In genomic region chr2:63050186-63050915, GRCh38 we compare ENCODE assay signal across 8 cellular contexts. TPM values are rescaled to one million over a fixed set of nuclear protein-coding genes. Genes with fewer than 3 reads are reported as not detected.
A peak's percentile ranks its signal among the peaks of the same experiment; 100 is the strongest.
DNase-seq lines count a peak whose midpoint lies in the region; ATAC-seq and TF ChIP-seq lines count a peak whose summit lies in the region.

Gene OTX1 (plus strand): TSS chr2:63050830. CDS start chr2:63052991, 2,161 bp downstream.

- no peak within 1 kb of the TSS for H3K27ac ChIP-seq in colonic mucosa

- DNase-seq in Ammon's horn (ENCODE audit: low spot score), result peak; percentile 57
- DNase-seq in NCI-H1694 (lab: John Stamatoyannopoulos, UW), result peak; percentile 55
- peak; percentile 62 to 77 for DNase-seq in SW 1271 (lab: John Stamatoyannopoulos, UW)
- peak; percentile 63 for DNase-seq in colonic mucosa
- DNase-seq in lung microvascular endothelial cell (ENCODE audit: low read depth in 2 of 2), result peak; percentile 40 to 55

- H3K27me3 Mint-ChIP-seq in stimulated activated naive CD8-positive, alpha-beta T cell treated with anti-CD3 and anti-CD28 coated beads, Interleukin-15, Interleukin-2, amounts not matched to agents 100 ng/mL and 50 ng/mL, for 24 hours, result peaks cover 82% of the 10 kb centered on the region

- H3K9me3 ChIP-seq in colonic mucosa, result no peaks in the 10 kb centered on the region

- ATAC-seq in GM18858 (IDR thresholded peaks at IDR 0.05; ENCODE audit: unreplicated experiment), result peak; percentile 76
- peak; percentile 76 for ATAC-seq in HG02981 (IDR thresholded peaks at IDR 0.05; ENCODE audit: unreplicated experiment)

- TF ChIP-seq CTCF in colonic mucosa (IDR thresholded peaks at IDR 0.05), result no peak

- H3K36me3 Mint-ChIP-seq in stimulated activated naive CD8-positive, alpha-beta T cell treated with anti-CD3 and anti-CD28 coated beads, Interleukin-15, Interleukin-2, amounts not matched to agents 100 ng/mL and 50 ng/mL, for 24 hours (ENCODE audit: low read depth), result peaks cover 9% of the 10 kb centered on the region

- intact Hi-C loops in colonic mucosa (cut with DNase I), result no loop called here

- peak within 1 kb of the TSS; percentile 46 for H3K4me3 ChIP-seq in colonic mucosa

- H3K4me1 ChIP-seq in colonic mucosa, result peaks cover 30% of the 10 kb centered on the region

- H3K9ac ChIP-seq in colonic mucosa (ENCODE audit: low read depth in 2 of 2, low read length in 2 of 2), result no peak within 1 kb of the TSS

- H3K9me3 Mint-ChIP-seq in stimulated activated naive CD8-positive, alpha-beta T cell treated with anti-CD3 and anti-CD28 coated beads, Interleukin-15, Interleukin-2, amounts not matched to agents 100 ng/mL and 50 ng/mL, for 24 hours, result no peaks in the 10 kb centered on the region

- H3K27me3 ChIP-seq in colonic mucosa, result peaks cover 82% of the 10 kb centered on the region

- H3K4me3 Mint-ChIP-seq in stimulated activated naive CD8-positive, alpha-beta T cell treated with anti-CD3 and anti-CD28 coated beads, Interleukin-15, Interleukin-2, amounts not matched to agents 100 ng/mL and 50 ng/mL, for 24 hours, result peak within 1 kb of the TSS; percentile 84

- peak within 1 kb of the TSS; percentile 70 for H3K27ac Mint-ChIP-seq in stimulated activated naive CD8-positive, alpha-beta T cell treated with anti-CD3 and anti-CD28 coated beads, Interleukin-15, Interleukin-2, amounts not matched to agents 100 ng/mL and 50 ng/mL, for 24 hours

- H3K36me3 ChIP-seq in colonic mucosa, result no peaks in the 10 kb centered on the region

- H3K4me1 Mint-ChIP-seq in stimulated activated naive CD8-positive, alpha-beta T cell treated with anti-CD3 and anti-CD28 coated beads, Interleukin-15, Interleukin-2, amounts not matched to agents 100 ng/mL and 50 ng/mL, for 24 hours (ENCODE audit: low read depth), result peaks cover 60% of the 10 kb centered on the region

RNA-seq across cellular contexts. Expression of gene OTX1, which starts in this region (rescaled TPM):
- total RNA-seq in colonic mucosa, result not detected
- under 0.01 TPM in 1 of 2 replicates, not detected in the other for total RNA-seq in lung microvascular endothelial cell

Comparison
In these comparisons a context has a peak if more than half of its experiments do, and no peak if none do; other contexts are left out.
1. Peak in DNase-seq and H3K4me3 ChIP-seq in colonic mucosa; RNA of the gene not detected or under 1 TPM.
2. Peak in DNase-seq in lung microvascular endothelial cell; RNA of the gene not detected or under 1 TPM.